Comparison of ENCODE assay signal across 15 cellular contexts in the genomic region with DNA sequence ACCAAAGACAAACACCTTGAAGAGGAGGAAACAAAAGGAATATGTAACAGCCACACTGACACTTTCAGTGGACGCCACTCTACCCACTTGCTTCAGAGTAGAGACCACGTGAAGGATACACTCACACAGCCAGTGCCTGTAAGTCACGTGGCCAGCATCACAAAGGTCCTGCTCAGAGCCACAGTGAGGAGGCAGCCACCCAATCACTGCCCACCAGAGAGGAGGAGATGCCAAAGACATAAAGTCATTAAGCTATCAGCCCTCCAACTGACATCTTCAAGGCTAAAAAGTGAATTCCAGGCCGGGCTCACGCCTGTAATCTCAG. TPM values are rescaled to one million over a fixed set of nuclear protein-coding genes. Genes with fewer than 3 reads are reported as not detected.
DNase-seq lines count a peak whose midpoint lies in the region; ATAC-seq lines count a peak whose summit lies in the region.
"Had no signal": no experiment of that assay in that cellular context is flagged by ENCODE, and none has a peak within 500 bp of the region (broad histone marks: within the 10 kb centered on the region; RNA-seq: fewer than 3 reads in every experiment).

No MANE protein-coding gene starts in this region.

- H3K9me3 Mint-ChIP-seq in activated naive CD8-positive, alpha-beta T cell treated with anti-CD3 and anti-CD28 coated beads for 36 hours: no peaks in the 10 kb centered on the region

- H3K4me3 Mint-ChIP-seq in activated naive CD8-positive, alpha-beta T cell treated with anti-CD3 and anti-CD28 coated beads for 36 hours: peak overlapping the region; percentile 5

- H3K27me3 Mint-ChIP-seq in activated naive CD8-positive, alpha-beta T cell treated with anti-CD3 and anti-CD28 coated beads for 36 hours: no peaks in the 10 kb centered on the region

- peak; percentile 56 for DNase-seq in activated CD8-positive, alpha-beta memory T cell treated with anti-CD3 and anti-CD28 coated beads for 24 hours
- DNase-seq in activated CD8-positive, alpha-beta memory T cell treated with anti-CD3 and anti-CD28 coated beads, Interleukin-2, amount 50 U/mL, for 4 hours: no peak
- DNase-seq in NCI-H2029 treated with DMSO at 0.1 percent for 48 hours (lab: John Stamatoyannopoulos, UW) (peak; percentile 51), NOMO-1 treated with dmso at 0.1 percent for 144 hours (lab: John Stamatoyannopoulos, UW; ENCODE audit: unreplicated experiment) (no peak)
- DNase-seq in activated naive CD8-positive, alpha-beta T cell treated with anti-CD3 and anti-CD28 coated beads for 36 hours: no peak
- DNase-seq in stimulated activated CD4-positive, alpha-beta T cell treated with anti-CD3 and anti-CD28 coated beads, TNF-alpha, amount 100 ng/mL, for 24 hours (ENCODE audit: low read depth in 3 of 3): peak in 2 of 3 experiments; percentile 5 to 15
- no peak for DNase-seq in effector CD4-positive, alpha-beta T cell
- DNase-seq: GF-D8, left ventricle myocardium inferior, NCI-H2171 treated with DMSO at 0.1 percent for 48 hours, retina, Right ventricle myocardium superior had no signal

- H3K36me3 Mint-ChIP-seq in activated naive CD8-positive, alpha-beta T cell treated with anti-CD3 and anti-CD28 coated beads for 36 hours: peaks cover 28% of the 10 kb centered on the region

- H3K27ac Mint-ChIP-seq in activated naive CD8-positive, alpha-beta T cell treated with anti-CD3 and anti-CD28 coated beads for 36 hours: peak overlapping the region; percentile 93

- ATAC-seq in HG03196 (IDR thresholded peaks at IDR 0.05; ENCODE audit: unreplicated experiment): no peak

- peaks cover 23% of the 10 kb centered on the region for H3K4me1 Mint-ChIP-seq in activated naive CD8-positive, alpha-beta T cell treated with anti-CD3 and anti-CD28 coated beads for 36 hours

RNA-seq across cellular contexts. Expression of a gene that starts 39.6 kb away (rescaled TPM):
- total RNA-seq in activated naive CD8-positive, alpha-beta T cell treated with anti-CD3 and anti-CD28 coated beads for 36 hours: 10 to 100 TPM; 26.2 to 27.2 TPM

RNA-seq across cellular contexts. Expression of a gene that starts 45.1 kb away (rescaled TPM):
- 1 to 10 TPM; 6.8 to 7.6 TPM for total RNA-seq in activated naive CD8-positive, alpha-beta T cell treated with anti-CD3 and anti-CD28 coated beads for 36 hours
- total RNA-seq: A673, fibroblast of villous mesenchyme, left ventricle myocardium inferior, Right ventricle myocardium superior had no signal

Comparison
In these comparisons a context has a peak if more than half of its experiments do, and no peak if none do; other contexts are left out.
1. DNase-seq: peak in activated CD8-positive, alpha-beta memory T cell treated with anti-CD3 and anti-CD28 coated beads for 24 hours (single experiment), NCI-H2029 treated with DMSO at 0.1 percent for 48 hours (single experiment) and stimulated activated CD4-positive, alpha-beta T cell treated with anti-CD3 and anti-CD28 coated beads, TNF-alpha, amount 100 ng/mL, for 24 hours (2 of 3); none in activated CD8-positive, alpha-beta memory T cell treated with anti-CD3 and anti-CD28 coated beads, Interleukin-2, amount 50 U/mL, for 4 hours (single experiment), activated naive CD8-positive, alpha-beta T cell treated with anti-CD3 and anti-CD28 coated beads for 36 hours (single experiment), effector CD4-positive, alpha-beta T cell (single experiment) and NOMO-1 treated with dmso at 0.1 percent for 144 hours (single experiment).